Comparison of ENCODE assay signal across 1 cellular context in the genomic region with DNA sequence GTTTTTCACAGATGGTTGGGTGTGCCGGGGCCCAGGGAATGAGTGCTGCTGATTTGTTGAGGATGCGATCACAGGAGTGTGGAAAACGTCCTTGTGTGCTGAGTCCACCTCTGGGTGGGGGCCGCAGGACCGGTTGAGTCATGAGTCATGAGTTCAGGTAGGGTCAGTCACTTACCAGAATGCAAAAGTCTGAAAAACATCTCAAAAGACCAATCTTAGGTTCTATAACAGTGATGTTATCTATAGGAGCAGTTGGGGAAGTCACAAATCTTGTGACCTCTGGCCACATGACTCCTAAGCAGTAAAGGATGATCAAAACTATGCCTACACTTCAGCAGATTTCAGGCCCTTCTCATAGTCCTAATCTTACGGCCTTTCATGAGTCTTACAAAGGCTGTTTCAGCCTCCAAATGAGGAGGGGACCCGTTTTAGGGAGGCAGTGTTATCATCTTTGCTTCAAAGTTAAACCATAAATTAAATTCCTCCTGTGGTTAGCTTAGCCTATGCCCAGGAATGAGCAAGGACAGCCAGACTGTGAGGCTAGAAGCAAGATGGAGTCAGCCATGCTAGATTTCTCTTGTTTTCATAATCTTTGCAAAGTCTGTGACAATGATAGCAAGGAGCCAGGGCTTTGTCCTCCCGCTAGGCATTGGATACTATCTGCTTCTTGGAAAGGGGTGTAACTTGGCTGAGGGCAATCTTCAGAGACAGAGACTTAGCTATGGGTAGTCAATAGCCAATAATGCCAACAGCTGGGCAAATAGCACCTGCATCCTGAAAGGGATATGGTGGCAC.
TF ChIP-seq lines count a peak whose summit lies in the region.

No MANE protein-coding gene starts in this region.

TF ChIP-seq in K562, 482 proteins besides CTCF, POLR2A, EP300 and RAD21 (continued from another document and continues in another):
- TF ChIP-seq, protein P1, sequence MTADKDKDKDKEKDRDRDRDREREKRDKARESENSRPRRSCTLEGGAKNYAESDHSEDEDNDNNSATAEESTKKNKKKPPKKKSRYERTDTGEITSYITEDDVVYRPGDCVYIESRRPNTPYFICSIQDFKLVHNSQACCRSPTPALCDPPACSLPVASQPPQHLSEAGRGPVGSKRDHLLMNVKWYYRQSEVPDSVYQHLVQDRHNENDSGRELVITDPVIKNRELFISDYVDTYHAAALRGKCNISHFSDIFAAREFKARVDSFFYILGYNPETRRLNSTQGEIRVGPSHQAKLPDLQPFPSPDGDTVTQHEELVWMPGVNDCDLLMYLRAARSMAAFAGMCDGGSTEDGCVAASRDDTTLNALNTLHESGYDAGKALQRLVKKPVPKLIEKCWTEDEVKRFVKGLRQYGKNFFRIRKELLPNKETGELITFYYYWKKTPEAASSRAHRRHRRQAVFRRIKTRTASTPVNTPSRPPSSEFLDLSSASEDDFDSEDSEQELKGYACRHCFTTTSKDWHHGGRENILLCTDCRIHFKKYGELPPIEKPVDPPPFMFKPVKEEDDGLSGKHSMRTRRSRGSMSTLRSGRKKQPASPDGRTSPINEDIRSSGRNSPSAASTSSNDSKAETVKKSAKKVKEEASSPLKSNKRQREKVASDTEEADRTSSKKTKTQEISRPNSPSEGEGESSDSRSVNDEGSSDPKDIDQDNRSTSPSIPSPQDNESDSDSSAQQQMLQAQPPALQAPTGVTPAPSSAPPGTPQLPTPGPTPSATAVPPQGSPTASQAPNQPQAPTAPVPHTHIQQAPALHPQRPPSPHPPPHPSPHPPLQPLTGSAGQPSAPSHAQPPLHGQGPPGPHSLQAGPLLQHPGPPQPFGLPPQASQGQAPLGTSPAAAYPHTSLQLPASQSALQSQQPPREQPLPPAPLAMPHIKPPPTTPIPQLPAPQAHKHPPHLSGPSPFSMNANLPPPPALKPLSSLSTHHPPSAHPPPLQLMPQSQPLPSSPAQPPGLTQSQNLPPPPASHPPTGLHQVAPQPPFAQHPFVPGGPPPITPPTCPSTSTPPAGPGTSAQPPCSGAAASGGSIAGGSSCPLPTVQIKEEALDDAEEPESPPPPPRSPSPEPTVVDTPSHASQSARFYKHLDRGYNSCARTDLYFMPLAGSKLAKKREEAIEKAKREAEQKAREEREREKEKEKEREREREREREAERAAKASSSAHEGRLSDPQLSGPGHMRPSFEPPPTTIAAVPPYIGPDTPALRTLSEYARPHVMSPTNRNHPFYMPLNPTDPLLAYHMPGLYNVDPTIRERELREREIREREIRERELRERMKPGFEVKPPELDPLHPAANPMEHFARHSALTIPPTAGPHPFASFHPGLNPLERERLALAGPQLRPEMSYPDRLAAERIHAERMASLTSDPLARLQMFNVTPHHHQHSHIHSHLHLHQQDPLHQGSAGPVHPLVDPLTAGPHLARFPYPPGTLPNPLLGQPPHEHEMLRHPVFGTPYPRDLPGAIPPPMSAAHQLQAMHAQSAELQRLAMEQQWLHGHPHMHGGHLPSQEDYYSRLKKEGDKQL (CRISPR knock-in tag; IDR thresholded peaks at IDR 0.05; ENCODE audit: borderline replicate concordance): no peak
- TF ChIP-seq ZNF165 (CRISPR knock-in tag; IDR thresholded peaks at IDR 0.05; ENCODE audit: borderline replicate concordance): peak; percentile 94
- no peak for TF ChIP-seq HMG20B (CRISPR knock-in tag; IDR thresholded peaks at IDR 0.05)
- TF ChIP-seq, protein P2, sequence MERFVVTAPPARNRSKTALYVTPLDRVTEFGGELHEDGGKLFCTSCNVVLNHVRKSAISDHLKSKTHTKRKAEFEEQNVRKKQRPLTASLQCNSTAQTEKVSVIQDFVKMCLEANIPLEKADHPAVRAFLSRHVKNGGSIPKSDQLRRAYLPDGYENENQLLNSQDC (CRISPR knock-in tag; IDR thresholded peaks at IDR 0.05): no peak
- peak; percentile 62; the same call in 1 of the 2 replicates for TF ChIP-seq ZNF75A (CRISPR knock-in tag; IDR thresholded peaks at IDR 0.05)
- peak in 1 of 2 experiments; percentile 96; a peak in 2 of 4 replicates for TF ChIP-seq TEAD1 (CRISPR knock-in tag; IDR thresholded peaks at IDR 0.05)
- no peak for TF ChIP-seq ZNF695 (CRISPR knock-in tag; IDR thresholded peaks at IDR 0.05)
- TF ChIP-seq, protein P3, sequence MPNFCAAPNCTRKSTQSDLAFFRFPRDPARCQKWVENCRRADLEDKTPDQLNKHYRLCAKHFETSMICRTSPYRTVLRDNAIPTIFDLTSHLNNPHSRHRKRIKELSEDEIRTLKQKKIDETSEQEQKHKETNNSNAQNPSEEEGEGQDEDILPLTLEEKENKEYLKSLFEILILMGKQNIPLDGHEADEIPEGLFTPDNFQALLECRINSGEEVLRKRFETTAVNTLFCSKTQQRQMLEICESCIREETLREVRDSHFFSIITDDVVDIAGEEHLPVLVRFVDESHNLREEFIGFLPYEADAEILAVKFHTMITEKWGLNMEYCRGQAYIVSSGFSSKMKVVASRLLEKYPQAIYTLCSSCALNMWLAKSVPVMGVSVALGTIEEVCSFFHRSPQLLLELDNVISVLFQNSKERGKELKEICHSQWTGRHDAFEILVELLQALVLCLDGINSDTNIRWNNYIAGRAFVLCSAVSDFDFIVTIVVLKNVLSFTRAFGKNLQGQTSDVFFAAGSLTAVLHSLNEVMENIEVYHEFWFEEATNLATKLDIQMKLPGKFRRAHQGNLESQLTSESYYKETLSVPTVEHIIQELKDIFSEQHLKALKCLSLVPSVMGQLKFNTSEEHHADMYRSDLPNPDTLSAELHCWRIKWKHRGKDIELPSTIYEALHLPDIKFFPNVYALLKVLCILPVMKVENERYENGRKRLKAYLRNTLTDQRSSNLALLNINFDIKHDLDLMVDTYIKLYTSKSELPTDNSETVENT (CRISPR knock-in tag; IDR thresholded peaks at IDR 0.05): no peak
- TF ChIP-seq ZKSCAN8 (CRISPR knock-in tag; IDR thresholded peaks at IDR 0.05): no peak
- TF ChIP-seq ADNP (tag; IDR thresholded peaks at IDR 0.05): peak; percentile 43; the same call in 1 of the 2 replicates
- TF ChIP-seq, protein P4, sequence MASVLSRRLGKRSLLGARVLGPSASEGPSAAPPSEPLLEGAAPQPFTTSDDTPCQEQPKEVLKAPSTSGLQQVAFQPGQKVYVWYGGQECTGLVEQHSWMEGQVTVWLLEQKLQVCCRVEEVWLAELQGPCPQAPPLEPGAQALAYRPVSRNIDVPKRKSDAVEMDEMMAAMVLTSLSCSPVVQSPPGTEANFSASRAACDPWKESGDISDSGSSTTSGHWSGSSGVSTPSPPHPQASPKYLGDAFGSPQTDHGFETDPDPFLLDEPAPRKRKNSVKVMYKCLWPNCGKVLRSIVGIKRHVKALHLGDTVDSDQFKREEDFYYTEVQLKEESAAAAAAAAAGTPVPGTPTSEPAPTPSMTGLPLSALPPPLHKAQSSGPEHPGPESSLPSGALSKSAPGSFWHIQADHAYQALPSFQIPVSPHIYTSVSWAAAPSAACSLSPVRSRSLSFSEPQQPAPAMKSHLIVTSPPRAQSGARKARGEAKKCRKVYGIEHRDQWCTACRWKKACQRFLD (CRISPR knock-in tag; IDR thresholded peaks at IDR 0.05): peak; percentile 91; the same call in 1 of the 2 replicates
- TF ChIP-seq, protein P5, sequence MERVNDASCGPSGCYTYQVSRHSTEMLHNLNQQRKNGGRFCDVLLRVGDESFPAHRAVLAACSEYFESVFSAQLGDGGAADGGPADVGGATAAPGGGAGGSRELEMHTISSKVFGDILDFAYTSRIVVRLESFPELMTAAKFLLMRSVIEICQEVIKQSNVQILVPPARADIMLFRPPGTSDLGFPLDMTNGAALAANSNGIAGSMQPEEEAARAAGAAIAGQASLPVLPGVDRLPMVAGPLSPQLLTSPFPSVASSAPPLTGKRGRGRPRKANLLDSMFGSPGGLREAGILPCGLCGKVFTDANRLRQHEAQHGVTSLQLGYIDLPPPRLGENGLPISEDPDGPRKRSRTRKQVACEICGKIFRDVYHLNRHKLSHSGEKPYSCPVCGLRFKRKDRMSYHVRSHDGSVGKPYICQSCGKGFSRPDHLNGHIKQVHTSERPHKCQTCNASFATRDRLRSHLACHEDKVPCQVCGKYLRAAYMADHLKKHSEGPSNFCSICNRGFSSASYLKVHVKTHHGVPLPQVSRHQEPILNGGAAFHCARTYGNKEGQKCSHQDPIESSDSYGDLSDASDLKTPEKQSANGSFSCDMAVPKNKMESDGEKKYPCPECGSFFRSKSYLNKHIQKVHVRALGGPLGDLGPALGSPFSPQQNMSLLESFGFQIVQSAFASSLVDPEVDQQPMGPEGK (CRISPR knock-in tag; IDR thresholded peaks at IDR 0.05; ENCODE audit: borderline replicate concordance): peak; percentile 91; the same call in 1 of the 2 replicates
- peak; percentile 92 for TF ChIP-seq ZNF197 (CRISPR knock-in tag; IDR thresholded peaks at IDR 0.05; ENCODE audit: low read depth)
- peak; percentile 98 for TF ChIP-seq DDX20 (tag; IDR thresholded peaks at IDR 0.05; ENCODE audit: low read depth)
- TF ChIP-seq, protein P6, sequence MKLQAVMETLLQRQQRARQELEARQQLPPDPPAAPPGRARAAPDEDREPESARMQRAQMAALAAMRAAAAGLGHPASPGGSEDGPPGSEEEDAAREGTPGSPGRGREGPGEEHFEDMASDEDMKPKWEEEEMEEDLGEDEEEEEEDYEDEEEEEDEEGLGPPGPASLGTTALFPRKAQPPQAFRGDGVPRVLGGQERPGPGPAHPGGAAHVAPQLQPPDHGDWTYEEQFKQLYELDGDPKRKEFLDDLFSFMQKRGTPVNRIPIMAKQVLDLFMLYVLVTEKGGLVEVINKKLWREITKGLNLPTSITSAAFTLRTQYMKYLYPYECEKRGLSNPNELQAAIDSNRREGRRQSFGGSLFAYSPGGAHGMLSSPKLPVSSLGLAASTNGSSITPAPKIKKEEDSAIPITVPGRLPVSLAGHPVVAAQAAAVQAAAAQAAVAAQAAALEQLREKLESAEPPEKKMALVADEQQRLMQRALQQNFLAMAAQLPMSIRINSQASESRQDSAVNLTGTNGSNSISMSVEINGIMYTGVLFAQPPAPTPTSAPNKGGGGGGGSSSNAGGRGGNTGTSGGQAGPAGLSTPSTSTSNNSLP (IDR thresholded peaks at IDR 0.05; ENCODE audit: borderline replicate concordance, low read depth, low read length): no peak
- no peak for TF ChIP-seq MAFG (tag; conservative IDR thresholded peaks at IDR 0.05)
- TF ChIP-seq, protein P7, sequence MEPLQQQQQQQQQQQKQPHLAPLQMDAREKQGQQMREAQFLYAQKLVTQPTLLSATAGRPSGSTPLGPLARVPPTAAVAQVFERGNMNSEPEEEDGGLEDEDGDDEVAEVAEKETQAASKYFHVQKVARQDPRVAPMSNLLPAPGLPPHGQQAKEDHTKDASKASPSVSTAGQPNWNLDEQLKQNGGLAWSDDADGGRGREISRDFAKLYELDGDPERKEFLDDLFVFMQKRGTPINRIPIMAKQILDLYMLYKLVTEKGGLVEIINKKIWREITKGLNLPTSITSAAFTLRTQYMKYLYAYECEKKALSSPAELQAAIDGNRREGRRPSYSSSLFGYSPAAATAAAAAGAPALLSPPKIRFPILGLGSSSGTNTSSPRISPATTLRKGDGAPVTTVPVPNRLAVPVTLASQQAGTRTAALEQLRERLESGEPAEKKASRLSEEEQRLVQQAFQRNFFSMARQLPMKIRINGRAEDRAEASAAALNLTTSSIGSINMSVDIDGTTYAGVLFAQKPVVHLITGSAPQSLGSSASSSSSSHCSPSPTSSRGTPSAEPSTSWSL (CRISPR knock-in tag; IDR thresholded peaks at IDR 0.05; ENCODE audit: borderline replicate concordance): peak; percentile 86; the same call in 1 of the 2 replicates
- no peak for TF ChIP-seq WHSC1 (IDR thresholded peaks at IDR 0.05; ENCODE audit: low read length)
- TF ChIP-seq ZBTB7A (IDR thresholded peaks at IDR 0.05; ENCODE audit: borderline replicate concordance, control insufficient read depth, low read depth, low read length): no peak
- no peak for TF ChIP-seq HDAC3 (IDR thresholded peaks at IDR 0.05; ENCODE audit: borderline replicate concordance, partially characterized antibody)
- TF ChIP-seq ZNF324 (CRISPR knock-in tag; IDR thresholded peaks at IDR 0.05): 0 out of 2 replicates have a peak, but pooled peaks have one; percentile 33
- TF ChIP-seq, protein P8, sequence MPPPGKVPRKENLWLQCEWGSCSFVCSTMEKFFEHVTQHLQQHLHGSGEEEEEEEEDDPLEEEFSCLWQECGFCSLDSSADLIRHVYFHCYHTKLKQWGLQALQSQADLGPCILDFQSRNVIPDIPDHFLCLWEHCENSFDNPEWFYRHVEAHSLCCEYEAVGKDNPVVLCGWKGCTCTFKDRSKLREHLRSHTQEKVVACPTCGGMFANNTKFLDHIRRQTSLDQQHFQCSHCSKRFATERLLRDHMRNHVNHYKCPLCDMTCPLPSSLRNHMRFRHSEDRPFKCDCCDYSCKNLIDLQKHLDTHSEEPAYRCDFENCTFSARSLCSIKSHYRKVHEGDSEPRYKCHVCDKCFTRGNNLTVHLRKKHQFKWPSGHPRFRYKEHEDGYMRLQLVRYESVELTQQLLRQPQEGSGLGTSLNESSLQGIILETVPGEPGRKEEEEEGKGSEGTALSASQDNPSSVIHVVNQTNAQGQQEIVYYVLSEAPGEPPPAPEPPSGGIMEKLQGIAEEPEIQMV (tag; conservative IDR thresholded peaks at IDR 0.05; ENCODE audit: low read depth): peak; percentile 84
- no peak for TF ChIP-seq MAFK (IDR thresholded peaks at IDR 0.05; ENCODE audit: low read length)
- TF ChIP-seq KLF13 (tag; IDR thresholded peaks at IDR 0.05; ENCODE audit: borderline replicate concordance, low read depth): no peak
- peak; percentile 96 for TF ChIP-seq HIVEP1 (CRISPR knock-in tag; IDR thresholded peaks at IDR 0.05)
- TF ChIP-seq ZBTB17 (CRISPR knock-in tag; IDR thresholded peaks at IDR 0.05): peak; percentile 79; the same call in 1 of the 2 replicates
- TF ChIP-seq ZEB2 (IDR thresholded peaks at IDR 0.05): no peak
- TF ChIP-seq NFATC3 (IDR thresholded peaks at IDR 0.05): no peak
- TF ChIP-seq, protein P9, sequence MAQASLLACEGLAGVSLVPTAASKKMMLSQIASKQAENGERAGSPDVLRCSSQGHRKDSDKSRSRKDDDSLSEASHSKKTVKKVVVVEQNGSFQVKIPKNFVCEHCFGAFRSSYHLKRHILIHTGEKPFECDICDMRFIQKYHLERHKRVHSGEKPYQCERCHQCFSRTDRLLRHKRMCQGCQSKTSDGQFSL (CRISPR knock-in tag; IDR thresholded peaks at IDR 0.05): no peak
- TF ChIP-seq, protein P9 (tag; IDR thresholded peaks at IDR 0.05): peak in 1 of 2 experiments; percentile 85; a peak in 2 of 4 replicates
- TF ChIP-seq, protein P10, sequence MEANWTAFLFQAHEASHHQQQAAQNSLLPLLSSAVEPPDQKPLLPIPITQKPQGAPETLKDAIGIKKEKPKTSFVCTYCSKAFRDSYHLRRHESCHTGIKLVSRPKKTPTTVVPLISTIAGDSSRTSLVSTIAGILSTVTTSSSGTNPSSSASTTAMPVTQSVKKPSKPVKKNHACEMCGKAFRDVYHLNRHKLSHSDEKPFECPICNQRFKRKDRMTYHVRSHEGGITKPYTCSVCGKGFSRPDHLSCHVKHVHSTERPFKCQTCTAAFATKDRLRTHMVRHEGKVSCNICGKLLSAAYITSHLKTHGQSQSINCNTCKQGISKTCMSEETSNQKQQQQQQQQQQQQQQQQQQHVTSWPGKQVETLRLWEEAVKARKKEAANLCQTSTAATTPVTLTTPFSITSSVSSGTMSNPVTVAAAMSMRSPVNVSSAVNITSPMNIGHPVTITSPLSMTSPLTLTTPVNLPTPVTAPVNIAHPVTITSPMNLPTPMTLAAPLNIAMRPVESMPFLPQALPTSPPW (CRISPR knock-in tag; IDR thresholded peaks at IDR 0.05): peak; percentile 24; the same call in 1 of the 2 replicates
